In the genomic region with DNA sequence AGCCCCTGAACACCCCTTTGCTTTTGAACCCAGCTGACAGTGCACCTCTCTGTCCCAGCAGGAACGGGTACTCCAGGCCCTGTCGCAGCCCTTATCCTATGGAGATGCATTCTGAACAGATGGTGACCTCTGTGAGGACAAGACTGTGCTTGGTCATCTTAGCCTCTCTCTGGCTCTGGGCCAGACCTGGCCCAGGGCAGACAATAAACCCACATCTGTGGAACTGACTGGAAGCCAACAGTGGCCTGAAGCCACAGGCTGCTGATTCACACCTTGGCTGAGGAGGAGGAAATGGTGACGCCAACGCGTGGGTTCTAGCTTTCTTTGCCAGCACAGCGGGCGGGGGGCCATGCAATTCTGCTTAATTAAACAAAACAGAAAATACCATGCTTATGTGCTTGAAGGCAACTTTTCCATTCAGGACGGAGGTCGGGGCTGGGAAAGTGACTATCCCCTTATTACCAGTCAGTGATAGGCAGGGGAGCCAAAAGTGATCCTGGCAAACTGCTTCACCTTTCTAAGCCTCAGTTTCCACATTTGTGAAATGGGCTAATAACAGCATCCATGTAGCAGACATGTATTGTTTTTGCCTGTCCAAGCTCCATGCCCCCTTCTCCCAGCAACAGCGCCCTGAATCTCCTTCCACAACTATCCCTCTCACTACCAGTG, we compare ENCODE assay signal across 9 cellular contexts. TPM values are rescaled to one million over a fixed set of nuclear protein-coding genes. Genes with fewer than 3 reads are reported as not detected.
DNase-seq lines count a peak whose midpoint lies in the region; FAIRE-seq and TF ChIP-seq lines count a peak whose summit lies in the region.
"Had no signal": no experiment of that assay in that cellular context is flagged by ENCODE, and none has a peak within 500 bp of the region (broad histone marks: within the 10 kb centered on the region; RNA-seq: fewer than 3 reads in every experiment).

No MANE protein-coding gene starts in this region.

- no peaks in the 10 kb centered on the region for H3K9me3 ChIP-seq in endothelial cell of umbilical vein (replicated peaks; ENCODE audit: control insufficient read depth, insufficient read depth, low read length)
- H3K9me3 ChIP-seq in thymus (ENCODE audit: control insufficient read depth), result no peaks in the 10 kb centered on the region

- H3K27ac ChIP-seq in endothelial cell of umbilical vein (ENCODE audit: insufficient read depth, low read depth, low read length) (peak overlapping the region; percentile 87), thymus (ENCODE audit: low read depth) (peak overlapping the region; percentile 42)
- H3K27ac ChIP-seq: VCaP had no signal

- no peak for TF ChIP-seq CTCF in endothelial cell of umbilical vein (IDR thresholded peaks at IDR 0.05; ENCODE audit: extremely low read depth in 1 of 2, insufficient read depth in 1 of 2, low read depth in 1 of 2, low read length in 2 of 2)
- TF ChIP-seq CTCF in neural crest cell (conservative IDR thresholded peaks at IDR 0.05), result no peak

- H2AFZ ChIP-seq in endothelial cell of umbilical vein (ENCODE audit: low read depth, low read length), result no peak overlapping the region

- H3K4me1 Mint-ChIP-seq in neural crest cell, result peaks cover 31% of the 10 kb centered on the region

- dilution Hi-C loops in endothelial cell of umbilical vein (cut with MboI; ENCODE audit: extremely low pct_ligation_motif_present, low sequenced_read_pairs), result no loop called here

- H4K20me1 ChIP-seq in endothelial cell of umbilical vein (replicated peaks; ENCODE audit: control insufficient read depth, extremely low read depth, insufficient read depth, low read length), result peaks cover 10% of the 10 kb centered on the region

- no peak overlapping the region for H3K4me3 ChIP-seq in endothelial cell of umbilical vein (replicated peaks in 1 of 3; ENCODE audit: insufficient read depth in 1 of 3, low read depth in 1 of 3, low read length in 3 of 3)
- no peak overlapping the region for H3K4me3 ChIP-seq in thymus (ENCODE audit: low read length)

- no peaks in the 10 kb centered on the region for H3K27me3 Mint-ChIP-seq in neural crest cell (ENCODE audit: low read depth)

- H3K4me2 ChIP-seq in endothelial cell of umbilical vein (ENCODE audit: insufficient read depth, low read length), result peak overlapping the region; percentile 51

- peak; percentile 69 for DNase-seq in NCI-H748 (lab: John Stamatoyannopoulos, UW; ENCODE audit: unreplicated experiment)
- DNase-seq in NCI-H748 treated with DMSO at 0.1 percent for 48 hours (lab: John Stamatoyannopoulos, UW), result no peak
- peak; percentile 43 for DNase-seq in UCSD-AML1 (lab: John Stamatoyannopoulos, UW; ENCODE audit: unreplicated experiment)
- DNase-seq in endothelial cell of umbilical vein (ENCODE audit: low read depth, low spot score), result peak; percentile 97
- DNase-seq in neural crest cell (ENCODE audit: low read depth, low spot score), result no peak
- no peak for DNase-seq in NCI-H345 (lab: John Stamatoyannopoulos, UW)
- no peak for DNase-seq in middle frontal gyrus (ENCODE audit: extremely low spot score, low spot score)

- H3K9me3 Mint-ChIP-seq in neural crest cell, result no peaks in the 10 kb centered on the region

- H3K9ac ChIP-seq in endothelial cell of umbilical vein (replicated peaks; ENCODE audit: extremely low read depth, insufficient read depth, low read length), result peak overlapping the region; percentile 42

- H3K27me3 ChIP-seq in endothelial cell of umbilical vein (ENCODE audit: control insufficient read depth in 2 of 2, insufficient read depth in 2 of 2, low read length in 2 of 2) (no peaks in the 10 kb centered on the region), thymus (ENCODE audit: control insufficient read depth, insufficient read depth) (no peaks in the 10 kb centered on the region)

- peak; percentile 42 for TF ChIP-seq POLR2A in endothelial cell of umbilical vein (IDR thresholded peaks at IDR 0.05; ENCODE audit: low read depth, low read length)

- no peaks in the 10 kb centered on the region for H3K36me3 Mint-ChIP-seq in neural crest cell (ENCODE audit: low read depth)

- H3K9me1 ChIP-seq in endothelial cell of umbilical vein (replicated peaks; ENCODE audit: control insufficient read depth, extremely low read depth, insufficient read depth, low read length), result no peaks in the 10 kb centered on the region

- intact Hi-C loops in endothelial cell of umbilical vein (cut with micrococcal nuclease), result loop anchor here (1.0 to 5.0 kb wide), 4 partner anchors 9 to 515 kb away; partner anchors contain the start of gene RPL26L1

- CTCF ChIA-PET in endothelial cell of umbilical vein (lab: Charles Lee), result interaction anchor here (1.0 to 2.4 kb wide), 4 partner anchors 9 to 18 kb away, joined by 3 to 16 read pairs (median 4); partner anchors contain the start of gene SH3PXD2B

- POLR2A ChIA-PET in endothelial cell of umbilical vein (lab: Charles Lee), result interaction anchor here (0.9 kb wide), 1 partner anchor 161 kb away, joined by 3 read pairs; no protein-coding TSS in a partner anchor

- FAIRE-seq in endothelial cell of umbilical vein (lab: Jason Lieb, UNC), result peak; percentile 95

- H3K27ac Mint-ChIP-seq in neural crest cell (ENCODE audit: unreplicated experiment), result peak overlapping the region; percentile 27

- no peak overlapping the region for H3K4me3 Mint-ChIP-seq in neural crest cell

- H3K79me2 ChIP-seq in endothelial cell of umbilical vein (ENCODE audit: control insufficient read depth, insufficient read depth, low read length), result peaks cover 86% of the 10 kb centered on the region

- H3K36me3 ChIP-seq in endothelial cell of umbilical vein (ENCODE audit: control insufficient read depth in 2 of 2, extremely low read depth in 1 of 2, insufficient read depth in 2 of 2, low read length in 2 of 2), result no peaks in the 10 kb centered on the region
- H3K36me3 ChIP-seq in thymus (ENCODE audit: control insufficient read depth, insufficient read depth), result no peaks in the 10 kb centered on the region

- peaks cover 46% of the 10 kb centered on the region for H3K4me1 ChIP-seq in endothelial cell of umbilical vein (ENCODE audit: control insufficient read depth, extremely low read depth, insufficient read depth, low read length)
- peaks cover 5% of the 10 kb centered on the region for H3K4me1 ChIP-seq in thymus (ENCODE audit: control insufficient read depth, insufficient read depth, low read length)

- 32% methylated on average over 10 of the region's 10 CpGs for WGBS in thymus

- no TSS peak for BruUV-seq in endothelial cell of umbilical vein (replicated peaks; lab: Mats Ljungman, UMichigan)

TF ChIP-seq in endothelial cell of umbilical vein, 7 proteins besides CTCF, POLR2A, EP300 and RAD21:
- TF ChIP-seq EZH2 (IDR thresholded peaks at IDR 0.05; ENCODE audit: borderline replicate concordance, low read depth, low read length, severe bottlenecking) (no peak), GATA2 (IDR thresholded peaks at IDR 0.05; ENCODE audit: insufficient read depth, insufficient read length, low read depth, low read length) (no peak), MAX (IDR thresholded peaks at IDR 0.05; ENCODE audit: insufficient read depth, insufficient read length) (peak; percentile 41), JUN (IDR thresholded peaks at IDR 0.05; ENCODE audit: borderline replicate concordance, insufficient read depth, insufficient read length, low read depth) (peak; percentile 79), MYC (IDR thresholded peaks at IDR 0.05; ENCODE audit: low read depth, low read length) (no peak), POLR2AphosphoS5 (IDR thresholded peaks at IDR 0.05; ENCODE audit: insufficient read depth, low read depth, low read length) (peak; percentile 91), FOS (IDR thresholded peaks at IDR 0.05; ENCODE audit: borderline replicate concordance, insufficient read depth, low read length) (peak; percentile 96)

RNA-seq across cellular contexts. Expression of gene SH3PXD2B, which starts 10.8 kb away (rescaled TPM):
- 66.3 and 71.8 TPM in 2 replicates for total RNA-seq in endothelial cell of umbilical vein
- 23.5 and 24.7 TPM in 2 replicates for polyA plus RNA-seq in endothelial cell of umbilical vein
- 24.4 and 25.9 TPM in 2 replicates for polyA plus RNA-seq in endothelial cell of umbilical vein (2011; cell fraction: cytosol; rRNA removed)
- polyA plus RNA-seq in endothelial cell of umbilical vein (2011; cell fraction: nucleus; rRNA removed), result 33.5 and 36.3 TPM in 2 replicates
- 39.6 and 47.8 TPM in 2 replicates for polyA plus RNA-seq in endothelial cell of umbilical vein (2012)
- polyA minus RNA-seq in endothelial cell of umbilical vein, result 49.9 and 53.1 TPM in 2 replicates
- 4.3 TPM for polyA minus RNA-seq in endothelial cell of umbilical vein (2011; cell fraction: cytosol; rRNA and poly(A)+ RNA removed)
- polyA minus RNA-seq in endothelial cell of umbilical vein (2011; cell fraction: nucleus; rRNA and poly(A)+ RNA removed), result 22.0 and 24.7 TPM in 2 replicates
- 86.1 and 89.1 TPM in 2 replicates for total RNA-seq in neural crest cell
- 7.3 TPM for polyA plus RNA-seq in thymus

Comparison
In these comparisons a context has a peak if more than half of its experiments do, and no peak if none do; other contexts are left out.
1. DNase-seq: peak in NCI-H748 (single experiment), UCSD-AML1 (single experiment) and endothelial cell of umbilical vein (single experiment); none in NCI-H748 treated with DMSO at 0.1 percent for 48 hours (single experiment), neural crest cell (single experiment), NCI-H345 (single experiment) and middle frontal gyrus (single experiment).